ENCODE assay signal across 20 cellular contexts in the genomic region with DNA sequence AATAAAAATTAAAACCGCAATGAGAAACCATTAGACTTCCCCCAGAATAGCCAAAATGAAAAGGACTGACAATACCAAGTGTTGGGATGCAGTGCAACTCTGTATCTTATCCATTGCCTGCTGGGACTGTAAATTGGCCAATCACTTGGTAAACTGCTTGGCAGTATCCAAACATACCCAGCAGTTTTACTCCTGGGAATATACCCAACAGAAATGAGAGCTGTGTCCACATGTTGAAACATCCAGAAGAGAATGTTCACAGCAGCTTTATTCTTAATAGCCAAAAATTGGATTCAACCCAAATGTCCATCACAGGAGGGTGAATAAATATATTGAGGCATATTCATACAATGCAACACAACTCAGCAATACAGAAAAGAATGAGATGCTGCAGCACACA. TPM values are rescaled to one million over a fixed set of nuclear protein-coding genes. Genes with fewer than 3 reads are reported as not detected.
DNase-seq lines count a peak whose midpoint lies in the region; ATAC-seq, FAIRE-seq and TF ChIP-seq lines count a peak whose summit lies in the region.
"Had no signal": no experiment of that assay in that cellular context is flagged by ENCODE, and none has a peak within 500 bp of the region (broad histone marks: within the 10 kb centered on the region; RNA-seq: fewer than 3 reads in every experiment).

No MANE protein-coding gene starts in this region.

- no peak for FAIRE-seq in RCC 7860 (lab: Jason Lieb, UNC)
- FAIRE-seq: A549, D721Med, G401.6, GM12892, H54 had no signal

- H3K56ac ChIP-seq in IMR-90 (ENCODE audit: extremely low read depth, insufficient read depth, low read length) = no peak overlapping the region

- H3K9ac ChIP-seq in IMR-90 (ENCODE audit: low read depth, low read length) (no peak overlapping the region), adipocyte (ENCODE audit: low read length) (no peak overlapping the region)
- H3K9ac ChIP-seq: GM23248 had no signal

- TF ChIP-seq POLR2A in IMR-90 (IDR thresholded peaks at IDR 0.05; ENCODE audit: low read depth, low read length) = no peak

- H3K27me3 Mint-ChIP-seq in osteocyte (ENCODE audit: unreplicated experiment) = no peaks in the 10 kb centered on the region

- H3K9me3 ChIP-seq in IMR-90 (ENCODE audit: control insufficient read depth, insufficient read depth, low read length) = no peaks in the 10 kb centered on the region
- H3K9me3 ChIP-seq in adipocyte (ENCODE audit: control insufficient read depth, low read length) = no peaks in the 10 kb centered on the region
- H3K9me3 ChIP-seq: A549 had no signal

- DNase-seq in IMR-90 (no peak), adipocyte (ENCODE audit: low read depth) (peak; percentile 77), fibroblast of pulmonary artery (ENCODE audit: low read depth) (peak; percentile 25), osteocyte (ENCODE audit: extremely low spot score, unreplicated experiment) (no peak), RCC 7860 (ENCODE audit: low spot score) (no peak), GM13976 (ENCODE audit: low spot score) (no peak), A172 (ENCODE audit: low spot score) (no peak)
- DNase-seq: CD8-positive, alpha-beta T cell; COR-L47; DMS153; DMS79 treated with DMSO at 0.1 percent for 48 hours; EL; GM23248 had no signal

- H3K4me1 ChIP-seq in IMR-90 (ENCODE audit: control insufficient read depth, insufficient read depth, low read length) (peaks cover 3% of the 10 kb centered on the region), adipocyte (ENCODE audit: control insufficient read depth, insufficient read depth, low read length) (peaks cover 31% of the 10 kb centered on the region)

- no peak overlapping the region for H3K4ac ChIP-seq in IMR-90 (ENCODE audit: low read depth, low read length)

- H2BK15ac ChIP-seq in IMR-90 (ENCODE audit: low read depth, low read length) = no peak overlapping the region

- H3K4me1 Mint-ChIP-seq in osteocyte (ENCODE audit: unreplicated experiment) = peaks cover 23% of the 10 kb centered on the region

- H3K4me3 ChIP-seq in IMR-90 (ENCODE audit: insufficient read depth, low read depth, low read length) = no peak overlapping the region
- no peak overlapping the region for H3K4me3 ChIP-seq in adipocyte (ENCODE audit: low read length)
- H3K4me3 ChIP-seq in fibroblast of pulmonary artery (replicated peaks; ENCODE audit: low read depth, low read length) = no peak overlapping the region
- H3K4me3 ChIP-seq: A549, GM23248 had no signal

- H3K23ac ChIP-seq in IMR-90 (ENCODE audit: low read depth, low read length) = no peak overlapping the region

- TF ChIP-seq RAD21 in IMR-90 (IDR thresholded peaks at IDR 0.05; ENCODE audit: low read length) = no peak

- H3K9me1 ChIP-seq in IMR-90 (ENCODE audit: insufficient read depth, low read length) = peaks cover 6% of the 10 kb centered on the region; the same call in 1 of the 2 replicates

- whole genome bisulfite sequencing in IMR-90 (ENCODE audit: extremely low coverage in 2 of 2, insufficient read length in 1 of 2), 2 experiments = no CpG with 5 or more reads among the region's 1 CpG

- POLR2A ChIA-PET in IMR-90 (lab: Charles Lee; ENCODE audit: unreplicated experiment) = no interaction called here

- no peak overlapping the region for H4K8ac ChIP-seq in IMR-90 (ENCODE audit: low read depth in 2 of 2, low read length in 2 of 2)

- dilution Hi-C loops in IMR-90 (cut with HindIII; ENCODE audit: low sequenced_read_pairs, unreplicated experiment) = no loop called here

- no peak overlapping the region for H3K27ac ChIP-seq in IMR-90 (ENCODE audit: insufficient read depth, low read length)
- H3K27ac ChIP-seq: A549, GM23248 had no signal

- no peak overlapping the region for H2AFZ ChIP-seq in IMR-90 (replicated peaks; ENCODE audit: low read length, poor library complexity)
- H2AFZ ChIP-seq: GM23248 had no signal

- BruUV-seq in IMR-90 (replicated peaks; lab: Mats Ljungman, UMichigan) = no TSS peak

- no peak overlapping the region for H2BK20ac ChIP-seq in IMR-90 (ENCODE audit: low read depth, low read length)

- ATAC-seq in IMR-90 (ENCODE audit: low read depth) = no peak
- ATAC-seq: A549; CD8-positive, alpha-beta T cell; HCT116 had no signal

- no peak overlapping the region for H2BK5ac ChIP-seq in IMR-90 (ENCODE audit: low read depth, low read length, poor library complexity, severe bottlenecking)

- H3K4me3 Mint-ChIP-seq in osteocyte (ENCODE audit: unreplicated experiment) = no peak overlapping the region
- H3K4me3 Mint-ChIP-seq: CD14-positive monocyte; CD8-positive, alpha-beta T cell had no signal

- CTCF ChIA-PET in IMR-90 (lab: Yijun Ruan, JAX) = interaction anchor here (0.6 kb wide), 1 partner anchor 377 kb away, joined by 3 read pairs; no protein-coding TSS in a partner anchor

- H3K4me2 ChIP-seq in IMR-90 (ENCODE audit: low read depth, low read length) = no peak overlapping the region
- H3K4me2 ChIP-seq: A549 had no signal

- H3K36me3 Mint-ChIP-seq in osteocyte (ENCODE audit: unreplicated experiment) = no peaks in the 10 kb centered on the region
- H3K36me3 Mint-ChIP-seq: CD14-positive monocyte; CD8-positive, alpha-beta T cell had no signal

- 0 out of 2 replicates have a peak overlapping the region, but pooled peaks have one; percentile 21 for H3K14ac ChIP-seq in IMR-90 (replicated peaks; ENCODE audit: low read depth, low read length)

- no peak overlapping the region for H2BK120ac ChIP-seq in IMR-90 (ENCODE audit: low read depth, low read length)

- no peak overlapping the region for H2AK9ac ChIP-seq in IMR-90 (replicated peaks; ENCODE audit: low read depth, low read length, poor library complexity)

- H3K36me3 ChIP-seq in IMR-90 (ENCODE audit: control insufficient read depth, insufficient read depth, low read length) (no peaks in the 10 kb centered on the region), adipocyte (ENCODE audit: control insufficient read depth, insufficient read depth, low read length, severe bottlenecking) (no peaks in the 10 kb centered on the region)

- no peak overlapping the region for H2AK5ac ChIP-seq in IMR-90 (ENCODE audit: low read depth, low read length)

- H4K20me1 ChIP-seq in IMR-90 (ENCODE audit: insufficient read depth, low read length) = no peaks in the 10 kb centered on the region

- H3K27ac Mint-ChIP-seq in osteocyte (ENCODE audit: unreplicated experiment) = peak overlapping the region; percentile 21
- H3K27ac Mint-ChIP-seq: CD14-positive monocyte; CD8-positive, alpha-beta T cell had no signal

- H3K79me1 ChIP-seq in IMR-90 (ENCODE audit: low read depth in 1 of 2, low read length in 2 of 2) = no peaks in the 10 kb centered on the region

- in situ Hi-C loops in IMR-90 (cut with MboI; ENCODE audit: low sequenced_read_pairs) (no loop called here), GM13976 (cut with MboI; ENCODE audit: low sequenced_read_pairs, unreplicated experiment) (loop anchor here (5.0 kb wide), 1 partner anchor 50 kb away; no protein-coding TSS in a partner anchor)

- intact Hi-C loops in IMR-90 (cut with micrococcal nuclease) = no loop called here

- H3K18ac ChIP-seq in IMR-90 (ENCODE audit: low read depth, low read length) = no peak overlapping the region

- H3K9me3 Mint-ChIP-seq in osteocyte (ENCODE audit: unreplicated experiment) = no peaks in the 10 kb centered on the region
- H3K9me3 Mint-ChIP-seq: CD8-positive, alpha-beta T cell had no signal

- H3K27me3 ChIP-seq in IMR-90 (ENCODE audit: control insufficient read depth, insufficient read depth, low read length) = no peaks in the 10 kb centered on the region
- H3K27me3 ChIP-seq in adipocyte (replicated peaks; ENCODE audit: control insufficient read depth, insufficient read depth, low read length) = no peaks in the 10 kb centered on the region

- H4K5ac ChIP-seq in IMR-90 (ENCODE audit: low read depth, low read length) = no peak overlapping the region

- TF ChIP-seq CTCF in IMR-90 (conservative IDR thresholded peaks at IDR 0.05; ENCODE audit: low read depth, low read length) (no peak), fibroblast of pulmonary artery (IDR thresholded peaks at IDR 0.05; ENCODE audit: low read length, missing control alignments) (no peak), osteocyte (IDR thresholded peaks at IDR 0.05) (no peak), GM13976 (IDR thresholded peaks at IDR 0.05; ENCODE audit: borderline replicate concordance, control extremely low read depth, extremely low read depth, insufficient read depth, missing control alignments) (no peak)

- H4K91ac ChIP-seq in IMR-90 (ENCODE audit: insufficient read depth, low read depth, low read length) = no peak overlapping the region

TF ChIP-seq in IMR-90, 13 proteins besides CTCF, POLR2A, EP300 and RAD21 (continues in another document):
- no peak for TF ChIP-seq CEBPB (IDR thresholded peaks at IDR 0.05; ENCODE audit: low read depth, low read length)
- TF ChIP-seq, protein P1, sequence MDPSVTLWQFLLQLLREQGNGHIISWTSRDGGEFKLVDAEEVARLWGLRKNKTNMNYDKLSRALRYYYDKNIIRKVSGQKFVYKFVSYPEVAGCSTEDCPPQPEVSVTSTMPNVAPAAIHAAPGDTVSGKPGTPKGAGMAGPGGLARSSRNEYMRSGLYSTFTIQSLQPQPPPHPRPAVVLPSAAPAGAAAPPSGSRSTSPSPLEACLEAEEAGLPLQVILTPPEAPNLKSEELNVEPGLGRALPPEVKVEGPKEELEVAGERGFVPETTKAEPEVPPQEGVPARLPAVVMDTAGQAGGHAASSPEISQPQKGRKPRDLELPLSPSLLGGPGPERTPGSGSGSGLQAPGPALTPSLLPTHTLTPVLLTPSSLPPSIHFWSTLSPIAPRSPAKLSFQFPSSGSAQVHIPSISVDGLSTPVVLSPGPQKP (IDR thresholded peaks at IDR 0.05; ENCODE audit: borderline replicate concordance, low read depth, low read length) = no peak
- TF ChIP-seq RFX5 (IDR thresholded peaks at IDR 0.05; ENCODE audit: low read depth, low read length) = no peak
- TF ChIP-seq SMC3 (IDR thresholded peaks at IDR 0.05; ENCODE audit: low read depth, low read length) = no peak
- no peak for TF ChIP-seq MAZ (IDR thresholded peaks at IDR 0.05; ENCODE audit: borderline replicate concordance, low read depth, low read length)
- TF ChIP-seq BHLHE40 (IDR thresholded peaks at IDR 0.05; ENCODE audit: low read depth, low read length) = no peak
- no peak for TF ChIP-seq RCOR1 (IDR thresholded peaks at IDR 0.05; ENCODE audit: insufficient replicate concordance, low read length)
- TF ChIP-seq USF2 (IDR thresholded peaks at IDR 0.05; ENCODE audit: low read depth, low read length) = no peak

RNA-seq across cellular contexts. Expression of gene FAM20B, which starts 13.7 kb away (rescaled TPM):
- total RNA-seq in IMR-90 (2012; rRNA removed) (36.7 and 38.4 TPM in 2 replicates), osteocyte (31.6 and 39.0 TPM in 2 replicates)
- 13.4 and 17.1 TPM in 2 replicates for polyA plus RNA-seq in IMR-90 (2012; rRNA removed)
- polyA plus RNA-seq in IMR-90 (2012; cell fraction: cytosol; rRNA removed) = 6.9 and 7.0 TPM in 2 replicates
- 3.9 and 9.7 TPM in 2 replicates for polyA plus RNA-seq in IMR-90 (2012; cell fraction: nucleus; rRNA removed; ENCODE audit: low replicate concordance)
- 44.5 and 51.7 TPM in 2 replicates for total RNA-seq in A172 (2014; rRNA removed; shearing (Covaris generic))

Comparison
In these comparisons a context has a peak if more than half of its experiments do, and no peak if none do; other contexts are left out.
1. DNase-seq: peak in adipocyte (single experiment) and fibroblast of pulmonary artery (single experiment); none in IMR-90 (single experiment), osteocyte (single experiment), RCC 7860 (single experiment), GM13976 (single experiment) and A172 (single experiment).